8 cellular contexts compared by ENCODE assay signal in genomic region chr16:22898874-22899348, GRCh38.
DNase-seq lines count a peak whose midpoint lies in the region; ATAC-seq and TF ChIP-seq lines count a peak whose summit lies in the region.

No MANE protein-coding gene starts in this region.

- 2 to 3% methylated on average over 10 of the region's 10 CpGs for WGBS in esophagus squamous epithelium, 2 donors

- peaks cover 0 to 80% (median 0%) of the 10 kb centered on the region in 4 donors for H3K27me3 ChIP-seq in esophagus squamous epithelium

- H3K4me1 Mint-ChIP-seq in naive thymus-derived CD8-positive, alpha-beta T cell = no peaks in the 10 kb centered on the region

- peaks cover 0 to 9% (median 3%) of the 10 kb centered on the region in 3 donors for H3K4me1 ChIP-seq in esophagus squamous epithelium

- POLR2A ChIA-PET in naive thymus-derived CD8-positive, alpha-beta T cell (lab: Charles Lee) = no interaction called here

- intact Hi-C loops in esophagus squamous epithelium (cut with DNase I) = no loop called here

- H3K36me3 ChIP-seq in esophagus squamous epithelium = no peaks in the 10 kb centered on the region

- no peak for ATAC-seq in naive thymus-derived CD8-positive, alpha-beta T cell
- no peak for ATAC-seq in GM21360 (IDR thresholded peaks at IDR 0.05; ENCODE audit: unreplicated experiment)

- no peaks in the 10 kb centered on the region for H3K9me3 ChIP-seq in esophagus squamous epithelium

- H3K4me3 ChIP-seq in AG09309 (ENCODE audit: control insufficient read depth, low read depth, low read length) (no peak overlapping the region), esophagus squamous epithelium (no peak overlapping the region)

- TF ChIP-seq CTCF in AG09309 (IDR thresholded peaks at IDR 0.05; ENCODE audit: control insufficient read depth, insufficient read depth, low read depth, low read length, missing control alignments) (peak; percentile 83), esophagus squamous epithelium (IDR thresholded peaks at IDR 0.05) (peak; percentile 30 to 79 (median 70))

- peak; percentile 18 for DNase-seq in AG09309 (ENCODE audit: low read depth)
- peak; percentile 4 for DNase-seq in GM19238 (ENCODE audit: insufficient read length, low spot score)
- DNase-seq in NCI-H510A (lab: John Stamatoyannopoulos, UW) = peak; percentile 80
- DNase-seq in activated CD8-positive, alpha-beta memory T cell treated with anti-CD3 and anti-CD28 coated beads for 48 hours (ENCODE audit: low read depth in 2 of 3, low spot score in 2 of 3) = peak; percentile 11 to 36 (median 14)
- no peak for DNase-seq in esophagus squamous epithelium (lab: John Stamatoyannopoulos, UW)
- DNase-seq in naive thymus-derived CD8-positive, alpha-beta T cell = peak in 7 of 10 donors; percentile 5 to 34 (median 9)
- DNase-seq in stromal cell of bone marrow (ENCODE audit: low read depth) = peak; percentile 9

- peaks cover 0 to 3% (median 0%) of the 10 kb centered on the region in 9 donors for H3K9me3 Mint-ChIP-seq in naive thymus-derived CD8-positive, alpha-beta T cell

- peaks cover 13 to 36% (median 22%) of the 10 kb centered on the region in 5 donors for H3K27me3 Mint-ChIP-seq in naive thymus-derived CD8-positive, alpha-beta T cell

- no peak for TF ChIP-seq POLR2A in esophagus squamous epithelium (IDR thresholded peaks at IDR 0.05)

- no peak overlapping the region for H3K27ac ChIP-seq in esophagus squamous epithelium

- H3K27ac Mint-ChIP-seq in naive thymus-derived CD8-positive, alpha-beta T cell = no peak overlapping the region

- H3K36me3 Mint-ChIP-seq in naive thymus-derived CD8-positive, alpha-beta T cell = no peaks in the 10 kb centered on the region

- H3K4me3 Mint-ChIP-seq in naive thymus-derived CD8-positive, alpha-beta T cell = no peak overlapping the region
